ENCODE assay signal across 21 cellular contexts in the genomic region with DNA sequence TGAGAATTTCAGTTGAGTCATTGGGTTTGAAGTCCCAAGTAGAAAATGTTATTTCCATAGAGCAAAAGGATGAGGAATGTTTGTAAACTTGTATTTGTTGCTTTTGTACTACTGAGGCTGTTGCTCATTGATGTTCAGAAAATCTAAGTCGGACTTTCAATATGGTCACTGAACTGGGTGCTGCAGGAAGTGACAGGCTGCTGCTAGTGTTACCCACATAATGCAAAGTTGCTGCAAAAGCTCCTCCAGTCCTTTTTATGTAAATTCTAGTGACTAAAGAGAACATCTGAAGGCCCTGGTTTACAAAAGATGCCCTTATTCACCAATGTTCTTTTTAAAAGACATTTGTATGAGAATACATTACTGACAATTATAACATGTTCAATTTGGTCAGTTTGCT.
"Had no signal": no experiment of that assay in that cellular context is flagged by ENCODE, and none has a peak within 500 bp of the region (broad histone marks: within the 10 kb centered on the region; RNA-seq: fewer than 3 reads in every experiment).

No MANE protein-coding gene starts in this region.

- H3K4me1 ChIP-seq: adrenal gland, body of pancreas, left lung, lower lobe of right lung, right lobe of liver had no signal

- H3K27me3 ChIP-seq: adrenal gland, body of pancreas, dorsolateral prefrontal cortex, left lung, right lobe of liver had no signal

- H3K27ac ChIP-seq: adrenal gland, body of pancreas, coronary artery, dorsolateral prefrontal cortex, left lung, lower lobe of right lung, right lobe of liver, thoracic aorta had no signal

- H3K4me3 ChIP-seq: adrenal gland, body of pancreas, coronary artery, dorsolateral prefrontal cortex, left lung, lower lobe of right lung, right lobe of liver, thoracic aorta had no signal

- ATAC-seq: body of pancreas; left lung; lower lobe of right lung; naive thymus-derived CD8-positive, alpha-beta T cell; right lobe of liver had no signal

- DNase-seq: activated CD4-positive, alpha-beta memory T cell treated with anti-CD3 and anti-CD28 coated beads, Interleukin-2, amount 10 ng/mL, durations not matched to agents 7 days and 5 days; activated CD4-positive, alpha-beta T cell treated with anti-CD3 and anti-CD28 coated beads for 1 hour; activated CD4-positive, alpha-beta T cell treated with anti-CD3 and anti-CD28 coated beads, Interleukin-2, amount 10 ng/mL, durations not matched to agents 7 days and 5 days; activated effector memory CD4-positive, alpha-beta T cell treated with Interleukin-2 at 50 U/mL for 16 hours; activated naive CD4-positive, alpha-beta T cell treated with anti-CD3 and anti-CD28 coated beads for 36 hours; activated naive CD8-positive, alpha-beta T cell treated with anti-CD3 and anti-CD28 coated beads for 36 hours; activated T-cell treated with anti-CD3 and anti-CD28 coated beads, Interleukin-2, amount 50 U/mL, for 48 hours; adrenal gland; aorta; body of pancreas; dorsolateral prefrontal cortex; effector memory CD4-positive, alpha-beta T cell; left lung; lower lobe of right lung; mesenchymal stem cell; naive thymus-derived CD8-positive, alpha-beta T cell; right lobe of liver; stimulated activated CD4-positive, alpha-beta T cell treated with anti-CD3 and anti-CD28 coated beads, Interleukin-4, amount 100 ng/mL, for 1 hour; trophoblast cell had no signal

- H3K9me3 ChIP-seq: adrenal gland, body of pancreas, lower lobe of right lung, right lobe of liver, thoracic aorta had no signal

- H3K36me3 ChIP-seq: adrenal gland, left lung, lower lobe of right lung, right lobe of liver, thoracic aorta had no signal
